33 cellular contexts compared by ENCODE assay signal in the genomic region with DNA sequence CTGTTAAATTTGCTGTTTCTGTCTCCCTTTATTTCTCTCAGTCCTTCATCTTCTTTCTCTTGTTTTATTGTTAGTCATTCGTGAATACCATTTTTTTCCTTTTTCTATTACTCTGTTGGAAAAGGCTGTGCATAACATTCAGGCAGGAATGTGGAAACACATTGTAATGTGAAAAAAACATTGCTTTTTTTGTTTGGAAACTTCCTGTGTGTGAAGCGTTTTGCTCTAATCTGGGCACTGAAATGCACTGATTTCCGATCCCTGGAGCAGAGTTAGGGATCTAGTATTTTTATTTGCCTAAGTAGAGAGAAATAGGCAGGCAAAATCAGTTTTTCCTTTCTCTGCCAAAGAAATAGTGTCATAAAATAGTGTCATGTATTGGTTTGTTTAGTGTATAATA.
DNase-seq lines count a peak whose midpoint lies in the region; ATAC-seq and TF ChIP-seq lines count a peak whose summit lies in the region.
"Had no signal": no experiment of that assay in that cellular context is flagged by ENCODE, and none has a peak within 500 bp of the region (broad histone marks: within the 10 kb centered on the region; RNA-seq: fewer than 3 reads in every experiment).

No MANE protein-coding gene starts in this region.

- CTCF ChIA-PET in CD4-positive, alpha-beta T cell (lab: Charles Lee), result no interaction called here

- H3K4me1 Mint-ChIP-seq in CD4-positive, alpha-beta T cell (ENCODE audit: low read depth), result no peaks in the 10 kb centered on the region
- H3K4me1 Mint-ChIP-seq in effector memory CD8-positive, alpha-beta T cell (ENCODE audit: low read depth in 2 of 2), result no peaks in the 10 kb centered on the region
- H3K4me1 Mint-ChIP-seq: activated CD4-positive, alpha-beta T cell treated with anti-CD3 and anti-CD28 coated beads for 36 hours; activated naive CD4-positive, alpha-beta T cell treated with anti-CD3 and anti-CD28 coated beads, Interleukin-2, amount 10 ng/mL, durations not matched to agents 7 days and 5 days; B cell; CD8-positive, alpha-beta memory T cell had no signal

- TF ChIP-seq CTCF in AG10803 (conservative IDR thresholded peaks at IDR 0.05; ENCODE audit: low read length), result no peak
- no peak for TF ChIP-seq CTCF in CD4-positive, alpha-beta T cell (IDR thresholded peaks at IDR 0.05)

- peaks cover 11% of the 10 kb centered on the region for H3K36me3 Mint-ChIP-seq in CD4-positive, alpha-beta T cell (ENCODE audit: low read depth)
- no peaks in the 10 kb centered on the region for H3K36me3 Mint-ChIP-seq in effector memory CD8-positive, alpha-beta T cell (ENCODE audit: insufficient read depth)

- H3K4me3 Mint-ChIP-seq in CD4-positive, alpha-beta T cell, result no peak overlapping the region
- no peak overlapping the region for H3K4me3 Mint-ChIP-seq in effector memory CD8-positive, alpha-beta T cell
- H3K4me3 Mint-ChIP-seq: activated CD4-positive, alpha-beta T cell treated with anti-CD3 and anti-CD28 coated beads for 36 hours; activated CD8-positive, alpha-beta T cell treated with anti-CD3 and anti-CD28 coated beads, Interleukin-2, amount 10 ng/mL, durations not matched to agents 7 days and 5 days; activated naive CD4-positive, alpha-beta T cell treated with anti-CD3 and anti-CD28 coated beads, Interleukin-2, amount 10 ng/mL, durations not matched to agents 7 days and 5 days; B cell; CD8-positive, alpha-beta memory T cell had no signal

- H3K9me3 ChIP-seq in HUES64 (ENCODE audit: insufficient read depth, low read depth, low read length), result peaks cover 7% of the 10 kb centered on the region; the same call in 1 of the 2 replicates
- peaks cover 5% of the 10 kb centered on the region; the same call in 1 of the 2 replicates for H3K9me3 ChIP-seq in iPS-20b (ENCODE audit: insufficient read depth, low read depth, low read length)
- H3K9me3 ChIP-seq in CD4-positive, alpha-beta T cell (ENCODE audit: control insufficient read depth, low read length), result no peaks in the 10 kb centered on the region
- H3K9me3 ChIP-seq: colonic mucosa, thyroid gland, vagina had no signal

- peaks cover 4% of the 10 kb centered on the region for H3K9me3 Mint-ChIP-seq in CD4-positive, alpha-beta T cell
- H3K9me3 Mint-ChIP-seq in effector memory CD8-positive, alpha-beta T cell, result no peaks in the 10 kb centered on the region

- 60% methylated on average over 2 of the region's 3 CpGs for WGBS in HUES64

- no peak overlapping the region for H3K27ac Mint-ChIP-seq in CD4-positive, alpha-beta T cell
- H3K27ac Mint-ChIP-seq in effector memory CD8-positive, alpha-beta T cell, result no peak overlapping the region
- H3K27ac Mint-ChIP-seq: activated CD4-positive, alpha-beta T cell treated with anti-CD3 and anti-CD28 coated beads for 36 hours; activated CD8-positive, alpha-beta T cell treated with anti-CD3 and anti-CD28 coated beads, Interleukin-2, amount 10 ng/mL, durations not matched to agents 7 days and 5 days; activated naive CD4-positive, alpha-beta T cell treated with anti-CD3 and anti-CD28 coated beads, Interleukin-2, amount 10 ng/mL, durations not matched to agents 7 days and 5 days; B cell; CD8-positive, alpha-beta memory T cell; progenitor cell of endocrine pancreas had no signal

- POLR2A ChIA-PET in CD4-positive, alpha-beta T cell (lab: Charles Lee), result no interaction called here

- ATAC-seq in CD4-positive, alpha-beta T cell (ENCODE audit: poor library complexity), result no peak
- no peak for ATAC-seq in effector memory CD8-positive, alpha-beta T cell (replicated peaks)
- ATAC-seq: activated CD4-positive, alpha-beta T cell treated with anti-CD3 and anti-CD28 coated beads for 36 hours; activated CD8-positive, alpha-beta T cell treated with anti-CD3 and anti-CD28 coated beads, Interleukin-2, amount 10 ng/mL, durations not matched to agents 7 days and 5 days; GM12878; HCT116; K562; left ventricle myocardium superior; sciatic nerve had no signal

- intact Hi-C loops in CD4-positive, alpha-beta T cell (cut with DNase I, micrococcal nuclease), result no loop called here

- DNase-seq in AG10803 (ENCODE audit: low read depth) (peak; percentile 20), dermis microvascular lymphatic vessel endothelial cell (ENCODE audit: low read depth in 2 of 2) (peak; percentile 88 to 96), Ammon's horn (ENCODE audit: low spot score) (no peak), pons (ENCODE audit: low spot score) (no peak)
- no peak for DNase-seq in CD4-positive, alpha-beta T cell
- no peak for DNase-seq in effector memory CD8-positive, alpha-beta T cell
- DNase-seq: activated CD4-positive, alpha-beta T cell treated with anti-CD3 and anti-CD28 coated beads for 36 hours; activated CD8-positive, alpha-beta T cell treated with anti-CD3 and anti-CD28 coated beads, Interleukin-2, amount 10 ng/mL, durations not matched to agents 7 days and 5 days; activated naive CD4-positive, alpha-beta T cell treated with anti-CD3 and anti-CD28 coated beads, Interleukin-2, amount 10 ng/mL, durations not matched to agents 7 days and 5 days; CD8-positive, alpha-beta memory T cell; colonic mucosa; effector memory CD4-positive, alpha-beta T cell; EL; islet precursor cell; left ventricle myocardium superior; NCI-H1092; NCI-H1694 treated with DMSO at 0.1 percent for 48 hours; NCI-H446 treated with DMSO at 0.1 percent for 48 hours; NCI-H82; SHP77 treated with DMSO at 0.1 percent for 48 hours; stomach; thyroid gland had no signal

- no peaks in the 10 kb centered on the region for H3K27me3 Mint-ChIP-seq in CD4-positive, alpha-beta T cell
- no peaks in the 10 kb centered on the region for H3K27me3 Mint-ChIP-seq in effector memory CD8-positive, alpha-beta T cell
- H3K27me3 Mint-ChIP-seq: activated CD4-positive, alpha-beta T cell treated with anti-CD3 and anti-CD28 coated beads for 36 hours; activated naive CD4-positive, alpha-beta T cell treated with anti-CD3 and anti-CD28 coated beads, Interleukin-2, amount 10 ng/mL, durations not matched to agents 7 days and 5 days; B cell; CD8-positive, alpha-beta memory T cell; progenitor cell of endocrine pancreas had no signal

- H3K27ac ChIP-seq in HUES64 (ENCODE audit: low read depth, low read length) (peak overlapping the region; percentile 60; the same call in 1 of the 2 replicates), iPS-20b (ENCODE audit: low read length) (no peak overlapping the region)
- no peak overlapping the region for H3K27ac ChIP-seq in CD4-positive, alpha-beta T cell (ENCODE audit: low read depth, low read length)
- H3K27ac ChIP-seq: colonic mucosa, esophagus muscularis mucosa, neutrophil, stomach, thyroid gland, vagina had no signal

- H3K4me1 ChIP-seq in HUES64 (ENCODE audit: insufficient read depth, low read length) (peaks cover 36% of the 10 kb centered on the region), iPS-20b (ENCODE audit: insufficient read depth, low read length) (peaks cover 29% of the 10 kb centered on the region)
- H3K4me1 ChIP-seq: colonic mucosa, thyroid gland, vagina had no signal

- H3K36me3 ChIP-seq in HUES64 (ENCODE audit: insufficient read depth, low read length) (no peaks in the 10 kb centered on the region), iPS-20b (ENCODE audit: insufficient read depth, low read depth, low read length) (no peaks in the 10 kb centered on the region)
- H3K36me3 ChIP-seq: colonic mucosa, esophagus muscularis mucosa, neutrophil, stomach, thyroid gland, vagina had no signal

- H3K27me3 ChIP-seq in HUES64 (ENCODE audit: insufficient read depth, low read length), result no peaks in the 10 kb centered on the region
- H3K27me3 ChIP-seq in iPS-20b (ENCODE audit: insufficient read depth, low read length), result no peaks in the 10 kb centered on the region
- H3K27me3 ChIP-seq in CD4-positive, alpha-beta T cell (ENCODE audit: control insufficient read depth, insufficient read depth, low read length), result no peaks in the 10 kb centered on the region
- H3K27me3 ChIP-seq: colonic mucosa, esophagus muscularis mucosa, neutrophil, stomach, thyroid gland, vagina had no signal

- H3K4me3 ChIP-seq in AG10803 (ENCODE audit: low read length) (no peak overlapping the region), HUES64 (ENCODE audit: low read length) (no peak overlapping the region), iPS-20b (ENCODE audit: low read length) (peak overlapping the region; percentile 29; the same call in 1 of the 2 replicates)
- H3K4me3 ChIP-seq: colonic mucosa, esophagus muscularis mucosa, GM12878, K562, stomach, thyroid gland, vagina had no signal

- H3K9ac ChIP-seq in HUES64 (ENCODE audit: low read depth, low read length) (no peak overlapping the region), iPS-20b (ENCODE audit: low read depth, low read length) (0 out of 2 replicates have a peak overlapping the region, but pooled peaks have one; percentile 2)

Comparison
In these comparisons a context has a peak if more than half of its experiments do, and no peak if none do; other contexts are left out.
1. DNase-seq: peak in AG10803 (single experiment) and dermis microvascular lymphatic vessel endothelial cell (2 of 2); none in Ammon's horn (single experiment), pons (single experiment), CD4-positive, alpha-beta T cell (0 of 10) and effector memory CD8-positive, alpha-beta T cell (0 of 3).